ENCODE assay signal across 22 cellular contexts in genomic region chr7:25765110-25765509, GRCh38.
"Had no signal": no experiment of that assay in that cellular context is flagged by ENCODE, and none has a peak within 500 bp of the region (broad histone marks: within the 10 kb centered on the region; RNA-seq: fewer than 3 reads in every experiment).

No MANE protein-coding gene starts in this region.

- H3K4me3 ChIP-seq: MG63 had no signal

- H3K4me2 ChIP-seq: KMS-11 had no signal

- H3K27me3 ChIP-seq: brain microvascular endothelial cell, MG63 had no signal

- H3K36me3 ChIP-seq: brain microvascular endothelial cell, MG63 had no signal

- H3K9ac ChIP-seq: KMS-11 had no signal

- ATAC-seq: activated T-cell treated with anti-CD3 and anti-CD28 coated beads, Interleukin-2, amount 50 U/mL, for 72 hours; T-helper 17 cell; WTC11 had no signal

- H3K27ac ChIP-seq: brain microvascular endothelial cell, KMS-11 had no signal

- DNase-seq: activated CD4-positive, alpha-beta memory T cell treated with anti-CD3 and anti-CD28 coated beads for 36 hours; activated CD4-positive, alpha-beta T cell treated with anti-CD3 and anti-CD28 coated beads, Interleukin-2, amount 10 ng/mL, durations not matched to agents 7 days and 5 days; activated CD4-positive, CD25-positive, alpha-beta regulatory T cell treated with anti-CD3 and anti-CD28 coated beads, Interleukin-2, amount 50 U/mL, for 72 hours; activated CD8-positive, alpha-beta memory T cell treated with anti-CD3 and anti-CD28 coated beads, Interleukin-2, amount 50 U/mL, for 4 hours; activated gamma-delta T cell treated with Interleukin-2 at 50 U/mL for 16 hours; activated naive CD4-positive, alpha-beta T cell treated with anti-CD3 and anti-CD28 coated beads, Interleukin-2, amount 10 ng/mL, durations not matched to agents 7 days and 5 days; activated naive CD8-positive, alpha-beta T cell treated with anti-CD3 and anti-CD28 coated beads for 36 hours; activated T-cell treated with anti-CD3 and anti-CD28 coated beads, Interleukin-2, amount 50 U/mL, for 72 hours; brain microvascular endothelial cell; MG63; NCI-H1105; NCI-H1436; NCI-H1694 treated with DMSO at 0.1 percent for 48 hours; NCI-H2029 treated with DMSO at 0.1 percent for 48 hours; NCI-H345; NCI-H510A; NCI-H526 treated with DMSO at 0.1 percent for 48 hours; SHP77 treated with DMSO at 0.1 percent for 48 hours; T-helper 17 cell; T-helper 9 cell had no signal

- H3K9me3 ChIP-seq: MG63 had no signal
